ENCODE assay signal across 25 cellular contexts in genomic region chr10:81995254-81995653, GRCh38.
"Had no signal": no experiment of that assay in that cellular context is flagged by ENCODE, and none has a peak within 500 bp of the region (broad histone marks: within the 10 kb centered on the region; RNA-seq: fewer than 3 reads in every experiment).

No MANE protein-coding gene starts in this region.

- H3K4me1 ChIP-seq: SJSA1 had no signal

- FAIRE-seq: HepG2, RCC 7860 had no signal

- H3K27ac ChIP-seq: SJSA1, SK-N-MC had no signal

- DNase-seq: IMR-90, Karpas-422, KG1, MG63, NCI-H1048, NCI-H1105, NCI-H1417, NCI-H1436 treated with DMSO at 0.1 percent for 48 hours, NCI-H1694, NCI-H187 treated with DMSO at 0.1 percent for 48 hours, NCI-H2029 treated with DMSO at 0.1 percent for 48 hours, NCI-H2171 treated with DMSO at 0.1 percent for 48 hours, NCI-H345, NCI-H446 treated with DMSO at 0.1 percent for 48 hours, NCI-H510A treated with DMSO at 0.1 percent for 48 hours, NCI-H69, NCI-H774, Right ventricle myocardium superior, RPMI8226, SIG-M5, SW 1271 had no signal

- H3K36me3 ChIP-seq: MG63, SJSA1 had no signal

- H3K9me3 ChIP-seq: MG63, SJSA1 had no signal

- H3K4me3 ChIP-seq: MG63, SJSA1, SK-N-MC had no signal

- H3K27me3 ChIP-seq: MG63, SJSA1 had no signal
